23 cellular contexts compared by ENCODE assay signal in the genomic region with DNA sequence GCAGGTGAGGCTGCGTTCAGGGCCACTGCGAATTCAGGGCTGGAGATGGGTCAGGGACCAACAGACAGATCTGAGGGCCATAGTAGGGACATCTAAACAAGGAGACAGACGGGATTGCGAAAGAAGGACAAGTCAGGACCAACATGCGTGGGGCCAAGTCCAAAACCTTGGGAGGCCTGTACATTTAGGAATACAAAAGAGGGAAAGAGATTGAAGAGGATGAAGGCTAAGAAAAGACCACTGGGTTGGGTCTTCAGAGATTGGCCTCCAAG.
A peak's percentile ranks its signal among the peaks of the same experiment; 100 is the strongest.
DNase-seq lines count a peak whose midpoint lies in the region; ATAC-seq, FAIRE-seq and TF ChIP-seq lines count a peak whose summit lies in the region.
"Had no signal": no experiment of that assay in that cellular context is flagged by ENCODE, and none has a peak within 500 bp of the region (broad histone marks: within the 10 kb centered on the region; RNA-seq: fewer than 3 reads in every experiment).

No MANE protein-coding gene starts in this region.

- H2AK9ac ChIP-seq in IMR-90 (replicated peaks; ENCODE audit: low read depth, low read length, poor library complexity), result no peak overlapping the region

- no peaks in the 10 kb centered on the region for H3K79me1 ChIP-seq in IMR-90 (ENCODE audit: low read depth in 1 of 2, low read length in 2 of 2)

- H2AFZ ChIP-seq in IMR-90 (replicated peaks; ENCODE audit: low read length, poor library complexity), result no peak overlapping the region

- TF ChIP-seq CTCF in AG10803 (conservative IDR thresholded peaks at IDR 0.05; ENCODE audit: low read length), result no peak
- no peak for TF ChIP-seq CTCF in IMR-90 (conservative IDR thresholded peaks at IDR 0.05; ENCODE audit: low read depth, low read length)
- no peak for TF ChIP-seq CTCF in epithelial cell of esophagus (IDR thresholded peaks at IDR 0.05; ENCODE audit: insufficient read depth, low read depth, low read length, missing control alignments)

- H3K18ac ChIP-seq in IMR-90 (ENCODE audit: low read depth, low read length), result no peak overlapping the region

- H3K23ac ChIP-seq in IMR-90 (ENCODE audit: low read depth, low read length), result no peak overlapping the region

- no peak overlapping the region for H3K9ac ChIP-seq in IMR-90 (ENCODE audit: low read depth, low read length)
- H3K9ac ChIP-seq: BLaER1 treated with 17β-estradiol and CSF1 and Interleukin-3, amounts not matched to agents 10 nM and 100 nM had no signal

- H4K20me1 ChIP-seq in IMR-90 (ENCODE audit: insufficient read depth, low read length), result no peaks in the 10 kb centered on the region
- H4K20me1 ChIP-seq: BLaER1 treated with 17β-estradiol and CSF1 and Interleukin-3, amounts not matched to agents 10 nM and 100 nM had no signal

- no peak overlapping the region for H3K4me2 ChIP-seq in IMR-90 (ENCODE audit: low read depth, low read length)
- H3K4me2 ChIP-seq: BLaER1 treated with 17β-estradiol and CSF1 and Interleukin-3, amounts not matched to agents 10 nM and 100 nM had no signal

- no peak overlapping the region for H3K14ac ChIP-seq in IMR-90 (replicated peaks; ENCODE audit: low read depth, low read length)

- intact Hi-C loops in IMR-90 (cut with micrococcal nuclease) (no loop called here), right cardiac atrium (cut with DNase I) (no loop called here)

- CTCF ChIA-PET in IMR-90 (lab: Yijun Ruan, JAX), result no interaction called here

- dilution Hi-C loops in IMR-90 (cut with HindIII; ENCODE audit: low sequenced_read_pairs, unreplicated experiment), result no loop called here

- no peak overlapping the region for H2BK15ac ChIP-seq in IMR-90 (ENCODE audit: low read depth, low read length)

- H2BK20ac ChIP-seq in IMR-90 (ENCODE audit: low read depth, low read length), result no peak overlapping the region

- H3K4me1 ChIP-seq in IMR-90 (ENCODE audit: control insufficient read depth, insufficient read depth, low read length) (no peaks in the 10 kb centered on the region), right cardiac atrium (ENCODE audit: control insufficient read depth, insufficient read depth, low read length) (no peaks in the 10 kb centered on the region)

- no peak overlapping the region for H4K91ac ChIP-seq in IMR-90 (ENCODE audit: insufficient read depth, low read depth, low read length)

- DNase-seq in AG10803 (ENCODE audit: low read depth) (peak; percentile 16), IMR-90 (no peak), epithelial cell of esophagus (ENCODE audit: low read depth) (peak; percentile 21), mesenteric fat pad (ENCODE audit: low spot score) (peak; percentile 49), right cardiac atrium (no peak), RCC 7860 (ENCODE audit: low spot score) (no peak)
- DNase-seq in activated effector memory CD4-positive, alpha-beta T cell treated with anti-CD3 and anti-CD28 coated beads, Interleukin-2, amount 50 U/mL, for 16 hours, result no peak
- DNase-seq: AML-193; CD4-positive, alpha-beta T cell; DMS53; NCI-H1048; NCI-H1417; NCI-H1694 treated with DMSO at 0.1 percent for 48 hours; NCI-H2081; NCI-H2227 treated with DMSO at 0.1 percent for 48 hours; NCI-H69; SHP77 had no signal

- in situ Hi-C loops in IMR-90 (cut with MboI; ENCODE audit: low sequenced_read_pairs), result no loop called here

- ATAC-seq in IMR-90 (ENCODE audit: low read depth), result no peak
- no peak for ATAC-seq in right cardiac atrium
- no peak for ATAC-seq in GM21619 (IDR thresholded peaks at IDR 0.05; ENCODE audit: unreplicated experiment)

- H3K27me3 ChIP-seq in IMR-90 (ENCODE audit: control insufficient read depth, insufficient read depth, low read length) (peaks cover 18% of the 10 kb centered on the region), right cardiac atrium (ENCODE audit: control insufficient read depth, insufficient read depth) (no peaks in the 10 kb centered on the region)
- H3K27me3 ChIP-seq: BLaER1 treated with 17β-estradiol and CSF1 and Interleukin-3, amounts not matched to agents 10 nM and 100 nM had no signal

- no peak for FAIRE-seq in RCC 7860 (lab: Jason Lieb, UNC)
- FAIRE-seq: A204.1, G401.6, H54 had no signal

- no peak overlapping the region for H4K8ac ChIP-seq in IMR-90 (ENCODE audit: low read depth in 2 of 2, low read length in 2 of 2)

- 74% methylated on average over 5 of the region's 5 CpGs; no CpG with 5 or more reads in 1 of the 2 experiments for WGBS in IMR-90 (ENCODE audit: extremely low coverage in 2 of 2, insufficient read length in 1 of 2), 2 experiments
- WGBS in right cardiac atrium, result 84% methylated on average over 5 of the region's 5 CpGs

- H3K27ac ChIP-seq in IMR-90 (ENCODE audit: insufficient read depth, low read length), result no peak overlapping the region
- H3K27ac ChIP-seq in right cardiac atrium (ENCODE audit: low read length), result no peak overlapping the region
- H3K27ac ChIP-seq: BLaER1 treated with 17β-estradiol and CSF1 and Interleukin-3, amounts not matched to agents 10 nM and 100 nM; RWPE1 had no signal

- H2BK120ac ChIP-seq in IMR-90 (ENCODE audit: low read depth, low read length), result no peak overlapping the region

- no peaks in the 10 kb centered on the region for H3K36me3 ChIP-seq in IMR-90 (ENCODE audit: control insufficient read depth, insufficient read depth, low read length)
- H3K36me3 ChIP-seq: BLaER1 treated with 17β-estradiol and CSF1 and Interleukin-3, amounts not matched to agents 10 nM and 100 nM had no signal

- no peak overlapping the region for H3K56ac ChIP-seq in IMR-90 (ENCODE audit: extremely low read depth, insufficient read depth, low read length)

- no peak overlapping the region for H2AK5ac ChIP-seq in IMR-90 (ENCODE audit: low read depth, low read length)

- no peak overlapping the region for H4K5ac ChIP-seq in IMR-90 (ENCODE audit: low read depth, low read length)

- H3K4ac ChIP-seq in IMR-90 (ENCODE audit: low read depth, low read length), result no peak overlapping the region

- POLR2A ChIA-PET in IMR-90 (lab: Charles Lee; ENCODE audit: unreplicated experiment), result no interaction called here

- no TSS peak for BruUV-seq in IMR-90 (replicated peaks; lab: Mats Ljungman, UMichigan)

- H2BK5ac ChIP-seq in IMR-90 (ENCODE audit: low read depth, low read length, poor library complexity, severe bottlenecking), result no peak overlapping the region

- H3K4me3 ChIP-seq in AG10803 (ENCODE audit: low read length) (no peak overlapping the region), IMR-90 (ENCODE audit: insufficient read depth, low read depth, low read length) (no peak overlapping the region), epithelial cell of esophagus (ENCODE audit: low read length) (no peak overlapping the region), right cardiac atrium (ENCODE audit: low read length) (no peak overlapping the region)
- H3K4me3 ChIP-seq: BLaER1 treated with 17β-estradiol and CSF1 and Interleukin-3, amounts not matched to agents 10 nM and 100 nM had no signal

- H3K9me3 ChIP-seq in IMR-90 (ENCODE audit: control insufficient read depth, insufficient read depth, low read length) (no peaks in the 10 kb centered on the region), right cardiac atrium (ENCODE audit: control insufficient read depth, low read length) (no peaks in the 10 kb centered on the region)
- H3K9me3 ChIP-seq: BLaER1 treated with 17β-estradiol and CSF1 and Interleukin-3, amounts not matched to agents 10 nM and 100 nM had no signal

- no peaks in the 10 kb centered on the region for H3K9me1 ChIP-seq in IMR-90 (ENCODE audit: insufficient read depth, low read length)

- TF ChIP-seq RAD21 in IMR-90 (IDR thresholded peaks at IDR 0.05; ENCODE audit: low read length), result no peak

- no peak for TF ChIP-seq POLR2A in IMR-90 (IDR thresholded peaks at IDR 0.05; ENCODE audit: low read depth, low read length)

TF ChIP-seq in IMR-90, 13 proteins besides CTCF, POLR2A, EP300 and RAD21:
- TF ChIP-seq NFE2L2 (IDR thresholded peaks at IDR 0.05; ENCODE audit: low read depth, low read length) (no peak), CEBPB (IDR thresholded peaks at IDR 0.05; ENCODE audit: low read depth, low read length) (peak; percentile 66)

Comparison
In these comparisons a context has a peak if more than half of its experiments do, and no peak if none do; other contexts are left out.
1. DNase-seq: peak in AG10803 (single experiment), epithelial cell of esophagus (single experiment) and mesenteric fat pad (single experiment); none in IMR-90 (single experiment), right cardiac atrium (0 of 3), activated effector memory CD4-positive, alpha-beta T cell treated with anti-CD3 and anti-CD28 coated beads, Interleukin-2, amount 50 U/mL, for 16 hours (single experiment) and RCC 7860 (single experiment).